In the genomic region with DNA sequence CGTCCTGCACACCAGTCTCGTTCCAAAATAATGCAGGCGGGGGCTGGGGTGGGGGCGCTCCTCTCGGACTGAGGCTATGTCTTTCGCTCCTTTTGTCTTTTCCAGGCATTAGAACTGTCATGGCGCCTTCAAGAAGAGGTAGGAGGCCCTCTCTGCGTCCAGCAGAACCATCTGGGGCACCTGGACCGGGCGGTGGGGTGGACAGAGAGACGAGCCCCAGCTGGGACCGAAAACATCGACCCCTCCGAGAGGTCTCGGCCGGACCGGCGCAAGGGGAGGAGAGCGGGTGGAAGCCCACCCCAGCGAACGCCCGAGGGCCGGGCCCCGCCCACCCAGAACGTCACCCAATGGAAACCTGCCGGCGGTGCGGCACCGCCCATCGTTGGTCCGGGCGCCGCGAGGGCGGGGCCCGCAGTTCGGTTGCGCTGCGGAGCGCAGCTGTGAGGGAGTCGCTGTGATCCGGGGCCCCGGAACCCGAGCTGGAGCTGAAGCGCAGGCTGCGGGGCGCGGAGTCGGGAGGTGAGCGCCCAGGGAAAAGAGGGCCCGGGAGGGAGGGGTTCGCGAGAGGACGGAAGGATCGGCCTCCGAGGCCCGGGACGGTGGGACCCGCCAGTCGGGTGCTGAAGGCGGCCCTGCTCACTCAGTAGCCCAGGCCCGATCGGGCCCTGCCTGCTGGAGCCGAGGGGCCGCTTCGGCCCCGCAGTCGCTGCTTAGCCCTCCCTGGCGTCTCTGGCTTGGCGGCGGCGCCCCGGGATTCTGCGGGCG, we compare ENCODE assay signal across 1 cellular context.
A peak's percentile ranks its signal among the peaks of the same experiment; 100 is the strongest.
TF ChIP-seq lines count a peak whose summit lies in the region.

Gene NRBP1, plus strand, starts transcription at position 419 of the 765 bp plus-strand sequence. CDS start 4,643 bp downstream, outside the sequence.

TF ChIP-seq in HepG2, 621 proteins besides CTCF, POLR2A, EP300 and RAD21 (continued from another document and continues in another):
- TF ChIP-seq STAT6 (CRISPR knock-in tag; IDR thresholded peaks at IDR 0.05; ENCODE audit: borderline replicate concordance) (no peak), GTF2F1 (IDR thresholded peaks at IDR 0.05; ENCODE audit: low read length) (no peak), ETV5 (CRISPR knock-in tag; IDR thresholded peaks at IDR 0.05; ENCODE audit: borderline replicate concordance) (peak; percentile 36; the same call in 1 of the 2 replicates), PRMT3 (CRISPR knock-in tag; IDR thresholded peaks at IDR 0.05; ENCODE audit: borderline replicate concordance, low read depth) (peak; percentile 83; the same call in 1 of the 2 replicates), ZNF530 (CRISPR knock-in tag; IDR thresholded peaks at IDR 0.05; ENCODE audit: low read depth) (no peak), AGO2 (optimal IDR thresholded peaks at IDR 0.05; ENCODE audit: low read depth, low read length) (peak; percentile 97), JDP2 (CRISPR knock-in tag; IDR thresholded peaks at IDR 0.05; ENCODE audit: borderline replicate concordance) (no peak; the same call in 1 of the 2 replicates), ZNF75D (CRISPR knock-in tag; IDR thresholded peaks at IDR 0.05; ENCODE audit: borderline replicate concordance) (no peak), HNRNPLL (IDR thresholded peaks at IDR 0.05; ENCODE audit: low read depth, low read length, poor library complexity, severe bottlenecking) (peak; percentile 95), DR1 (CRISPR knock-in tag; IDR thresholded peaks at IDR 0.05) (peak; percentile 79), TRAFD1 (CRISPR knock-in tag; IDR thresholded peaks at IDR 0.05; ENCODE audit: borderline replicate concordance) (no peak), FOSL1 (CRISPR knock-in tag; IDR thresholded peaks at IDR 0.05; ENCODE audit: borderline replicate concordance) (no peak), NONO (IDR thresholded peaks at IDR 0.05) (no peak), NONO (CRISPR knock-in tag; conservative IDR thresholded peaks at IDR 0.05) (peak; percentile 96), SP5 (CRISPR knock-in tag; IDR thresholded peaks at IDR 0.05; ENCODE audit: borderline replicate concordance, low read depth) (peak; percentile 86), ZBTB3 (CRISPR knock-in tag; IDR thresholded peaks at IDR 0.05; ENCODE audit: borderline replicate concordance, low read depth) (no peak; the same call in 1 of the 2 replicates), ZNF558 (CRISPR knock-in tag; IDR thresholded peaks at IDR 0.05; ENCODE audit: borderline replicate concordance) (0 out of 2 replicates have a peak, but pooled peaks have one; percentile 85), MEIS1 (CRISPR knock-in tag; IDR thresholded peaks at IDR 0.05; ENCODE audit: borderline replicate concordance) (peak; percentile 46; the same call in 1 of the 2 replicates), PATZ1 (CRISPR knock-in tag; IDR thresholded peaks at IDR 0.05) (peak; percentile 98), ZNF616 (CRISPR knock-in tag; IDR thresholded peaks at IDR 0.05; ENCODE audit: low read depth) (no peak), U2AF1 (optimal IDR thresholded peaks at IDR 0.05; ENCODE audit: low read depth, low read length) (peak; percentile 83), ZNF337 (CRISPR knock-in tag; IDR thresholded peaks at IDR 0.05; ENCODE audit: borderline replicate concordance, low read depth) (peak; percentile 50; the same call in 1 of the 2 replicates), ZSCAN20 (CRISPR knock-in tag; IDR thresholded peaks at IDR 0.05; ENCODE audit: borderline replicate concordance) (peak; percentile 71; the same call in 1 of the 2 replicates), ZNF260 (CRISPR knock-in tag; IDR thresholded peaks at IDR 0.05; ENCODE audit: borderline replicate concordance, low read depth) (no peak), RFX3 (CRISPR knock-in tag; IDR thresholded peaks at IDR 0.05) (peak; percentile 9; the same call in 1 of the 2 replicates), ZNF768 (CRISPR knock-in tag; IDR thresholded peaks at IDR 0.05) (peak; percentile 62; the same call in 1 of the 2 replicates), BHLHE40 (IDR thresholded peaks at IDR 0.05; ENCODE audit: low read length) (no peak), CENPT (CRISPR knock-in tag; IDR thresholded peaks at IDR 0.05; ENCODE audit: low read depth) (no peak), HES4 (CRISPR knock-in tag; IDR thresholded peaks at IDR 0.05; ENCODE audit: borderline replicate concordance) (peak; percentile 87; the same call in 1 of the 2 replicates), ARHGAP35 (CRISPR knock-in tag; IDR thresholded peaks at IDR 0.05; ENCODE audit: borderline replicate concordance) (peak; percentile 77; the same call in 1 of the 2 replicates), GLI4 (CRISPR knock-in tag; IDR thresholded peaks at IDR 0.05; ENCODE audit: borderline replicate concordance) (0 out of 2 replicates have a peak, but pooled peaks have one; percentile 72), KDM2A (CRISPR knock-in tag; IDR thresholded peaks at IDR 0.05; ENCODE audit: borderline replicate concordance, low read depth) (peak; percentile 91; the same call in 1 of the 2 replicates)
- TF ChIP-seq, protein P1, sequence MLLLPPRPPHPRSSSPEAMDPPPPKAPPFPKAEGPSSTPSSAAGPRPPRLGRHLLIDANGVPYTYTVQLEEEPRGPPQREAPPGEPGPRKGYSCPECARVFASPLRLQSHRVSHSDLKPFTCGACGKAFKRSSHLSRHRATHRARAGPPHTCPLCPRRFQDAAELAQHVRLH (CRISPR knock-in tag; IDR thresholded peaks at IDR 0.05; ENCODE audit: borderline replicate concordance, low read depth) = peak; percentile 69; the same call in 1 of the 2 replicates
- TF ChIP-seq, protein P2, sequence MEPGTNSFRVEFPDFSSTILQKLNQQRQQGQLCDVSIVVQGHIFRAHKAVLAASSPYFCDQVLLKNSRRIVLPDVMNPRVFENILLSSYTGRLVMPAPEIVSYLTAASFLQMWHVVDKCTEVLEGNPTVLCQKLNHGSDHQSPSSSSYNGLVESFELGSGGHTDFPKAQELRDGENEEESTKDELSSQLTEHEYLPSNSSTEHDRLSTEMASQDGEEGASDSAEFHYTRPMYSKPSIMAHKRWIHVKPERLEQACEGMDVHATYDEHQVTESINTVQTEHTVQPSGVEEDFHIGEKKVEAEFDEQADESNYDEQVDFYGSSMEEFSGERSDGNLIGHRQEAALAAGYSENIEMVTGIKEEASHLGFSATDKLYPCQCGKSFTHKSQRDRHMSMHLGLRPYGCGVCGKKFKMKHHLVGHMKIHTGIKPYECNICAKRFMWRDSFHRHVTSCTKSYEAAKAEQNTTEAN (CRISPR knock-in tag; conservative IDR thresholded peaks at IDR 0.05) = peak; percentile 62
- TF ChIP-seq, protein P3, sequence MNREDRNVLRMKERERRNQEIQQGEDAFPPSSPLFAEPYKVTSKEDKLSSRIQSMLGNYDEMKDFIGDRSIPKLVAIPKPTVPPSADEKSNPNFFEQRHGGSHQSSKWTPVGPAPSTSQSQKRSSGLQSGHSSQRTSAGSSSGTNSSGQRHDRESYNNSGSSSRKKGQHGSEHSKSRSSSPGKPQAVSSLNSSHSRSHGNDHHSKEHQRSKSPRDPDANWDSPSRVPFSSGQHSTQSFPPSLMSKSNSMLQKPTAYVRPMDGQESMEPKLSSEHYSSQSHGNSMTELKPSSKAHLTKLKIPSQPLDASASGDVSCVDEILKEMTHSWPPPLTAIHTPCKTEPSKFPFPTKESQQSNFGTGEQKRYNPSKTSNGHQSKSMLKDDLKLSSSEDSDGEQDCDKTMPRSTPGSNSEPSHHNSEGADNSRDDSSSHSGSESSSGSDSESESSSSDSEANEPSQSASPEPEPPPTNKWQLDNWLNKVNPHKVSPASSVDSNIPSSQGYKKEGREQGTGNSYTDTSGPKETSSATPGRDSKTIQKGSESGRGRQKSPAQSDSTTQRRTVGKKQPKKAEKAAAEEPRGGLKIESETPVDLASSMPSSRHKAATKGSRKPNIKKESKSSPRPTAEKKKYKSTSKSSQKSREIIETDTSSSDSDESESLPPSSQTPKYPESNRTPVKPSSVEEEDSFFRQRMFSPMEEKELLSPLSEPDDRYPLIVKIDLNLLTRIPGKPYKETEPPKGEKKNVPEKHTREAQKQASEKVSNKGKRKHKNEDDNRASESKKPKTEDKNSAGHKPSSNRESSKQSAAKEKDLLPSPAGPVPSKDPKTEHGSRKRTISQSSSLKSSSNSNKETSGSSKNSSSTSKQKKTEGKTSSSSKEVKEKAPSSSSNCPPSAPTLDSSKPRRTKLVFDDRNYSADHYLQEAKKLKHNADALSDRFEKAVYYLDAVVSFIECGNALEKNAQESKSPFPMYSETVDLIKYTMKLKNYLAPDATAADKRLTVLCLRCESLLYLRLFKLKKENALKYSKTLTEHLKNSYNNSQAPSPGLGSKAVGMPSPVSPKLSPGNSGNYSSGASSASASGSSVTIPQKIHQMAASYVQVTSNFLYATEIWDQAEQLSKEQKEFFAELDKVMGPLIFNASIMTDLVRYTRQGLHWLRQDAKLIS (CRISPR knock-in tag; IDR thresholded peaks at IDR 0.05) = no peak; the same call in 1 of the 2 replicates
- TF ChIP-seq, protein P4, sequence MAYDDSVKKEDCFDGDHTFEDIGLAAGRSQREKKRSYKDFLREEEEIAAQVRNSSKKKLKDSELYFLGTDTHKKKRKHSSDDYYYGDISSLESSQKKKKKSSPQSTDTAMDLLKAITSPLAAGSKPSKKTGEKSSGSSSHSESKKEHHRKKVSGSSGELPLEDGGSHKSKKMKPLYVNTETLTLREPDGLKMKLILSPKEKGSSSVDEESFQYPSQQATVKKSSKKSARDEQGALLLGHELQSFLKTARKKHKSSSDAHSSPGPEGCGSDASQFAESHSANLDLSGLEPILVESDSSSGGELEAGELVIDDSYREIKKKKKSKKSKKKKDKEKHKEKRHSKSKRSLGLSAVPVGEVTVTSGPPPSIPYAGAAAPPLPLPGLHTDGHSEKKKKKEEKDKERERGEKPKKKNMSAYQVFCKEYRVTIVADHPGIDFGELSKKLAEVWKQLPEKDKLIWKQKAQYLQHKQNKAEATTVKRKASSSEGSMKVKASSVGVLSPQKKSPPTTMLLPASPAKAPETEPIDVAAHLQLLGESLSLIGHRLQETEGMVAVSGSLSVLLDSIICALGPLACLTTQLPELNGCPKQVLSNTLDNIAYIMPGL (CRISPR knock-in tag; IDR thresholded peaks at IDR 0.05; ENCODE audit: borderline replicate concordance in 1 of 2, low read depth in 1 of 2) = peak; percentile 79 to 88
- TF ChIP-seq, protein P5, sequence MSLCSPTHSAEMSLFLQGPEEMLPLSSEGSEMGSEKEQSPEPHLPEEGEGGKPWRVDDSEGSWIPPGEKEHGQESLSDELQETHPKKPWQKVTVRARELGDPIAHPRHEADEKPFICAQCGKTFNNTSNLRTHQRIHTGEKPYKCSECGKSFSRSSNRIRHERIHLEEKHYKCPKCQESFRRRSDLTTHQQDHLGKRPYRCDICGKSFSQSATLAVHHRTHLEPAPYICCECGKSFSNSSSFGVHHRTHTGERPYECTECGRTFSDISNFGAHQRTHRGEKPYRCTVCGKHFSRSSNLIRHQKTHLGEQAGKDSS (CRISPR knock-in tag; IDR thresholded peaks at IDR 0.05; ENCODE audit: borderline replicate concordance, low read depth) = peak; percentile 31; the same call in 1 of the 2 replicates
